In the genomic region with DNA sequence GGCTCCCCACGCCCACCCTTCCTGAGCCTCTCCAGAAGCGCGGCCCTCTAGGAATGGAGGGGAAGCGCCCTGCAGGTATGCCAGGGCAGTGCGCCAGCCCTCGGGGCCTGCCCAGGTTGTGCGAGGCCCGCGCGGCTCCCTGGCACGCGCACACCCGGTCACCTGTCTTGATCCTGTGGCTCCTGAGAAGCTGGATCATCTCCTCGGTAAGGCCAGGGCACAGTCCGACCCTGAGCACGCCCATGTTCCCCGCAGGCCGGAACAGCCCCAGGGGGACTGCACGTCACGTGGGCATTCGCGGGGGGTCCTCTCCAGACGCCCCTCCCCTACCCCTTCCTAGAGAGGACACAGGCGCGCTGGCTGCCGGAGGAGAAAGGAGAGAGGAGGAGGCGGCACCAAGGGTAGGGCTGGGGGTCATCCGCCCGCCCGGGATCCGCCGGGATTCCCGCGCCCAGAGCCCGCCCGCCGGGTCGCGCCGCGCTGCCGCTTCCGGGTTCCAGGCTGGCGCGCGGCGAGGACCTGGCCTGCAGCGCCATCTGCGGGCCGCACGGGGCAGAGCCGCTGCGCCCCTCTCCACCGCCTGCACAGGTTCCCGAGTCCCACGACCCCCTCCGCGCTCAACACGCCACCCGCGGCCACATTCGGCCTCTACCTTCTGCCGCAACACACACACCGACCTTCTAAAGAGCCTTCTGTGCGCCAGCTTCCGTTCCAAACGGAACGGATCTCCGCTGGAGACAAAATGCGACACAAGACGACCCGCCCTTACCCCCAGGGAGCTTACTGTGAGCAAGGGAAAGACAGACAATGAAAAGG, we compare ENCODE assay signal across 8 cellular contexts. TPM values are rescaled to one million over a fixed set of nuclear protein-coding genes. Genes with fewer than 3 reads are reported as not detected.
DNase-seq lines count a peak whose midpoint lies in the region; ATAC-seq and TF ChIP-seq lines count a peak whose summit lies in the region.

A gene (minus strand): TSS at position 491 of the 816 bp plus-strand sequence. CDS start 247 bp downstream, at position 244.

- TF ChIP-seq EP300 in Ishikawa (IDR thresholded peaks at IDR 0.05; ENCODE audit: borderline replicate concordance) = peak; percentile 27; the same call in 1 of the 2 replicates

- no peaks in the 10 kb centered on the region for H3K9me2 ChIP-seq in PC-3 (replicated peaks; ENCODE audit: low read length)

- BruUV-seq in Caco-2 (replicated peaks; lab: Mats Ljungman, UMichigan) (TSS peak; percentile 30), PC-3 (replicated peaks; lab: Mats Ljungman, UMichigan) (no TSS peak)

- H3K9ac ChIP-seq in PC-3 (ENCODE audit: low read length) (peak within 1 kb of the TSS; percentile 96), mucosa of stomach (ENCODE audit: low read length) (peak within 1 kb of the TSS; percentile 93)

- no peaks in the 10 kb centered on the region for H3K27me3 Mint-ChIP-seq in Caco-2 (ENCODE audit: insufficient read depth, unreplicated experiment)

- peaks cover 38% of the 10 kb centered on the region for H3K79me2 ChIP-seq in PC-3 (ENCODE audit: low read length)

- H4K20me1 ChIP-seq in PC-3 (ENCODE audit: low read length) = no peaks in the 10 kb centered on the region

- no peaks in the 10 kb centered on the region for H3K4me1 Mint-ChIP-seq in Caco-2 (ENCODE audit: low read depth, unreplicated experiment)

- peak within 1 kb of the TSS; percentile 40 for H3K27ac Mint-ChIP-seq in Caco-2 (ENCODE audit: unreplicated experiment)

- POLR2A ChIA-PET in Caco-2 (lab: Charles Lee) (no interaction called here), PC-3 (lab: Charles Lee; ENCODE audit: unreplicated experiment) (no interaction called here)

- peak within 1 kb of the TSS; percentile 70 for H3K4me3 ChIP-seq in Caco-2 (ENCODE audit: low read depth, low read length)
- peak within 1 kb of the TSS; percentile 87 for H3K4me3 ChIP-seq in PC-3 (ENCODE audit: low read length)
- peak within 1 kb of the TSS; percentile 84 for H3K4me3 ChIP-seq in mucosa of stomach (ENCODE audit: low read length)

- CTCF ChIA-PET in Caco-2 (lab: Charles Lee) = interaction anchor here (0.8 to 2.4 kb wide), 10 partner anchors 10 to 577 kb away, joined by 3 to 12 read pairs (median 4); a partner anchor contains a TSS
- CTCF ChIA-PET in PC-3 (lab: Charles Lee) = interaction anchor here (0.6 to 1.0 kb wide), 4 partner anchors 16 to 700 kb away, joined by 3 to 5 read pairs (median 3); no protein-coding TSS in a partner anchor

- ATAC-seq in GM21515 (IDR thresholded peaks at IDR 0.05; ENCODE audit: unreplicated experiment) = peak; percentile 79
- peak; percentile 86 for ATAC-seq in PC-3
- ATAC-seq in esophagus mucosa = peak; percentile 92

- H3K9me3 ChIP-seq in Caco-2 (no peaks in the 10 kb centered on the region), PC-3 (ENCODE audit: low read length) (no peaks in the 10 kb centered on the region), mucosa of stomach (ENCODE audit: control insufficient read depth, low read length) (no peaks in the 10 kb centered on the region)

- H2AFZ ChIP-seq in PC-3 (ENCODE audit: low read length) = peak within 1 kb of the TSS; percentile 94

- peak within 1 kb of the TSS; percentile 74 for H3K27ac ChIP-seq in PC-3 (ENCODE audit: low read length)

- DNase-seq in Caco-2 = peak; percentile 86 to 91
- DNase-seq in PC-3 = peak; percentile 72
- peak; percentile 88 for DNase-seq in activated T-cell treated with anti-CD3 and anti-CD28 coated beads, Interleukin-2, amount 50 U/mL, for 1 hour
- DNase-seq in stimulated activated CD8-positive, alpha-beta memory T cell treated with anti-CD3 and anti-CD28 coated beads, Interleukin-7, amount 100 ng/mL, for 1 hour (ENCODE audit: low read depth in 2 of 2) = peak; percentile 53 to 60

- H3K4me3 Mint-ChIP-seq in Caco-2 (ENCODE audit: unreplicated experiment) = peak within 1 kb of the TSS; percentile 75

- peak; percentile 74 to 97 for TF ChIP-seq CTCF in Caco-2 (IDR thresholded peaks at IDR 0.05; ENCODE audit: insufficient read depth in 1 of 2, low read depth in 1 of 2, low read length in 1 of 2, severe bottlenecking in 1 of 2, unreplicated experiment in 1 of 2)
- TF ChIP-seq CTCF in PC-3 (conservative IDR thresholded peaks at IDR 0.05; ENCODE audit: low read depth, low read length) = peak; percentile 78

- peak; percentile 81 for TF ChIP-seq RAD21 in Ishikawa (IDR thresholded peaks at IDR 0.05; ENCODE audit: low read depth)

- no peaks in the 10 kb centered on the region for H3K9me3 Mint-ChIP-seq in Caco-2 (ENCODE audit: unreplicated experiment)

- H3K27me3 ChIP-seq in Caco-2 (replicated peaks; ENCODE audit: control insufficient read depth, insufficient read depth, low read length) (no peaks in the 10 kb centered on the region), PC-3 (ENCODE audit: low read length) (no peaks in the 10 kb centered on the region), mucosa of stomach (ENCODE audit: control insufficient read depth, insufficient read depth, low read length) (no peaks in the 10 kb centered on the region)

- H3K4me1 ChIP-seq in Caco-2 (peaks cover 5% of the 10 kb centered on the region), PC-3 (ENCODE audit: insufficient read depth, low read length) (peaks cover 17% of the 10 kb centered on the region), mucosa of stomach (ENCODE audit: control insufficient read depth, insufficient read depth, low read length) (peaks cover 17% of the 10 kb centered on the region)

- H3K36me3 Mint-ChIP-seq in Caco-2 (ENCODE audit: insufficient read depth, unreplicated experiment) = peaks cover 14% of the 10 kb centered on the region

- no peaks in the 10 kb centered on the region for H3F3A ChIP-seq in PC-3 (ENCODE audit: low read length, unreplicated experiment)

- intact Hi-C loops in Caco-2 (cut with micrococcal nuclease; ENCODE audit: unreplicated experiment) (loop anchor here (1.0 to 5.0 kb wide), 4 partner anchors 31 to 577 kb away; a partner anchor contains a TSS), PC-3 (cut with micrococcal nuclease) (loop anchor here (2.0 to 5.0 kb wide), 3 partner anchors 121 to 697 kb away; a partner anchor contains a TSS)

- H3K36me3 ChIP-seq in Caco-2 (ENCODE audit: control insufficient read depth, insufficient read depth, low read length) (0 out of 2 replicates have a peak, but pooled peaks cover 1% of the 10 kb centered on the region), PC-3 (ENCODE audit: low read depth, low read length) (no peaks in the 10 kb centered on the region), mucosa of stomach (ENCODE audit: control insufficient read depth, insufficient read depth, low read length) (no peaks in the 10 kb centered on the region)

- H3K4me2 ChIP-seq in PC-3 (ENCODE audit: low read length) = peak within 1 kb of the TSS; percentile 95

TF ChIP-seq in Ishikawa, 13 proteins besides CTCF, POLR2A, EP300 and RAD21:
- TF ChIP-seq TCF12 (IDR thresholded peaks at IDR 0.05; ENCODE audit: low read depth) (0 out of 2 replicates have a peak, but pooled peaks have one; percentile 27), CREB1 (IDR thresholded peaks at IDR 0.05; ENCODE audit: low read depth) (no peak), CEBPB (IDR thresholded peaks at IDR 0.05) (no peak), NFIC (IDR thresholded peaks at IDR 0.05) (peak; percentile 58), YY1 (IDR thresholded peaks at IDR 0.05; ENCODE audit: low read depth) (peak; percentile 49; the same call in 1 of the 2 replicates), TAF1 (IDR thresholded peaks at IDR 0.05; ENCODE audit: low read depth) (peak; percentile 46; the same call in 1 of the 2 replicates), ZBTB7A (IDR thresholded peaks at IDR 0.05; ENCODE audit: low read depth) (peak; percentile 92), TEAD4 (IDR thresholded peaks at IDR 0.05) (peak; percentile 5; the same call in 1 of the 2 replicates), FOXM1 (IDR thresholded peaks at IDR 0.05; ENCODE audit: borderline replicate concordance, low read depth) (no peak), EGR1 (IDR thresholded peaks at IDR 0.05) (no peak; the same call in 1 of the 2 replicates)
- TF ChIP-seq, protein P1, sequence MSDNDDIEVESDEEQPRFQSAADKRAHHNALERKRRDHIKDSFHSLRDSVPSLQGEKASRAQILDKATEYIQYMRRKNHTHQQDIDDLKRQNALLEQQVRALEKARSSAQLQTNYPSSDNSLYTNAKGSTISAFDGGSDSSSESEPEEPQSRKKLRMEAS (IDR thresholded peaks at IDR 0.05) = peak; percentile 84
- TF ChIP-seq, protein P2, sequence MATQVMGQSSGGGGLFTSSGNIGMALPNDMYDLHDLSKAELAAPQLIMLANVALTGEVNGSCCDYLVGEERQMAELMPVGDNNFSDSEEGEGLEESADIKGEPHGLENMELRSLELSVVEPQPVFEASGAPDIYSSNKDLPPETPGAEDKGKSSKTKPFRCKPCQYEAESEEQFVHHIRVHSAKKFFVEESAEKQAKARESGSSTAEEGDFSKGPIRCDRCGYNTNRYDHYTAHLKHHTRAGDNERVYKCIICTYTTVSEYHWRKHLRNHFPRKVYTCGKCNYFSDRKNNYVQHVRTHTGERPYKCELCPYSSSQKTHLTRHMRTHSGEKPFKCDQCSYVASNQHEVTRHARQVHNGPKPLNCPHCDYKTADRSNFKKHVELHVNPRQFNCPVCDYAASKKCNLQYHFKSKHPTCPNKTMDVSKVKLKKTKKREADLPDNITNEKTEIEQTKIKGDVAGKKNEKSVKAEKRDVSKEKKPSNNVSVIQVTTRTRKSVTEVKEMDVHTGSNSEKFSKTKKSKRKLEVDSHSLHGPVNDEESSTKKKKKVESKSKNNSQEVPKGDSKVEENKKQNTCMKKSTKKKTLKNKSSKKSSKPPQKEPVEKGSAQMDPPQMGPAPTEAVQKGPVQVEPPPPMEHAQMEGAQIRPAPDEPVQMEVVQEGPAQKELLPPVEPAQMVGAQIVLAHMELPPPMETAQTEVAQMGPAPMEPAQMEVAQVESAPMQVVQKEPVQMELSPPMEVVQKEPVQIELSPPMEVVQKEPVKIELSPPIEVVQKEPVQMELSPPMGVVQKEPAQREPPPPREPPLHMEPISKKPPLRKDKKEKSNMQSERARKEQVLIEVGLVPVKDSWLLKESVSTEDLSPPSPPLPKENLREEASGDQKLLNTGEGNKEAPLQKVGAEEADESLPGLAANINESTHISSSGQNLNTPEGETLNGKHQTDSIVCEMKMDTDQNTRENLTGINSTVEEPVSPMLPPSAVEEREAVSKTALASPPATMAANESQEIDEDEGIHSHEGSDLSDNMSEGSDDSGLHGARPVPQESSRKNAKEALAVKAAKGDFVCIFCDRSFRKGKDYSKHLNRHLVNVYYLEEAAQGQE (IDR thresholded peaks at IDR 0.05; ENCODE audit: low read depth) = no peak
- TF ChIP-seq, protein P3, sequence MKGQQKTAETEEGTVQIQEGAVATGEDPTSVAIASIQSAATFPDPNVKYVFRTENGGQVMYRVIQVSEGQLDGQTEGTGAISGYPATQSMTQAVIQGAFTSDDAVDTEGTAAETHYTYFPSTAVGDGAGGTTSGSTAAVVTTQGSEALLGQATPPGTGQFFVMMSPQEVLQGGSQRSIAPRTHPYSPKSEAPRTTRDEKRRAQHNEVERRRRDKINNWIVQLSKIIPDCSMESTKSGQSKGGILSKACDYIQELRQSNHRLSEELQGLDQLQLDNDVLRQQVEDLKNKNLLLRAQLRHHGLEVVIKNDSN (IDR thresholded peaks at IDR 0.05) = peak; percentile 96
TF ChIP-seq in Ishikawa: peak in this region for 8.

RNA-seq across cellular contexts. Expression of the gene that starts here (rescaled TPM):
- 31.8 and 31.9 TPM in 2 replicates for total RNA-seq in Caco-2 (2022)
- 10.7 and 16.5 TPM in 2 replicates for total RNA-seq in PC-3 (2014; rRNA removed)
- total RNA-seq in esophagus mucosa = 6.3 TPM

Comparison
In these comparisons a context has a peak if more than half of its experiments do, and no peak if none do; other contexts are left out.
1. Peak in every context shown above with its lines: DNase-seq, ATAC-seq, H3K4me3 ChIP-seq and H3K27ac ChIP-seq.